Comparison of ENCODE assay signal across 24 cellular contexts in genomic region chr4:118723369-118723768, GRCh38. TPM values are rescaled to one million over a fixed set of nuclear protein-coding genes. Genes with fewer than 3 reads are reported as not detected.
DNase-seq lines count a peak whose midpoint lies in the region; FAIRE-seq and TF ChIP-seq lines count a peak whose summit lies in the region.
"Had no signal": no experiment of that assay in that cellular context is flagged by ENCODE, and none has a peak within 500 bp of the region (broad histone marks: within the 10 kb centered on the region; RNA-seq: fewer than 3 reads in every experiment).

No MANE protein-coding gene starts in this region.

- no peak overlapping the region for H4K91ac ChIP-seq in H9 (ENCODE audit: insufficient read length, low read depth, low read length)

- FAIRE-seq in islet of Langerhans (lab: Jason Lieb, UNC): peak; percentile 60
- FAIRE-seq: D721Med, GM12891, GM19239 had no signal

- no peak overlapping the region for H3K23ac ChIP-seq in H9 (ENCODE audit: insufficient read length, low read depth, low read length)

- peaks cover 3% of the 10 kb centered on the region for H3K4me1 Mint-ChIP-seq in osteocyte (ENCODE audit: unreplicated experiment)
- peaks cover 9 to 10% of the 10 kb centered on the region in 2 experiments for H3K4me1 Mint-ChIP-seq in H9
- H3K4me1 Mint-ChIP-seq: CD14-positive monocyte had no signal

- H2BK12ac ChIP-seq in H9 (ENCODE audit: insufficient read length, low read depth, low read length): no peak overlapping the region

- H4K8ac ChIP-seq in H9 (replicated peaks; ENCODE audit: insufficient read length, low read depth, low read length): no peak overlapping the region

- H3K9ac ChIP-seq in H9 (ENCODE audit: extremely low read depth, insufficient read length, low read length): no peak overlapping the region
- H3K9ac ChIP-seq: BLaER1 had no signal

- no peak overlapping the region for H3K4ac ChIP-seq in H9 (ENCODE audit: low read depth, low read length)

- H3K27ac Mint-ChIP-seq in osteocyte (ENCODE audit: unreplicated experiment) (peak overlapping the region; percentile 1), H9 (no peak overlapping the region)
- H3K27ac Mint-ChIP-seq: CD14-positive monocyte; CD8-positive, alpha-beta memory T cell had no signal

- no peak overlapping the region for H2BK120ac ChIP-seq in H9 (ENCODE audit: low read depth, low read length, poor library complexity, severe bottlenecking)

- TF ChIP-seq CTCF in osteocyte (IDR thresholded peaks at IDR 0.05) (no peak), H9 (conservative IDR thresholded peaks at IDR 0.05) (no peak)

- H2BK5ac ChIP-seq in H9 (ENCODE audit: insufficient read length, low read length): no peak overlapping the region

- H3K27me3 ChIP-seq in ectodermal cell (ENCODE audit: control insufficient read depth, insufficient read depth, low read length, poor library complexity, severe bottlenecking) (no peaks in the 10 kb centered on the region), H9 (ENCODE audit: insufficient read depth, low read length) (no peaks in the 10 kb centered on the region)
- H3K27me3 ChIP-seq: BE2C, BLaER1 had no signal

- H2BK20ac ChIP-seq in H9 (ENCODE audit: low read depth, low read length, poor library complexity, severe bottlenecking): no peak overlapping the region

- no peak overlapping the region for H3K4me3 ChIP-seq in ectodermal cell (ENCODE audit: insufficient read depth, low read depth, low read length)
- H3K4me3 ChIP-seq: BLaER1 had no signal

- no peaks in the 10 kb centered on the region for H3K23me2 ChIP-seq in H9 (ENCODE audit: insufficient read length, low read depth, low read length, poor library complexity, severe bottlenecking)

- peaks cover 2% of the 10 kb centered on the region for H4K20me1 ChIP-seq in H9 (ENCODE audit: control insufficient read depth, insufficient read depth, insufficient read length)
- H4K20me1 ChIP-seq: BLaER1 had no signal

- H3K36me3 Mint-ChIP-seq in osteocyte (ENCODE audit: unreplicated experiment): peaks cover 58% of the 10 kb centered on the region
- peaks cover 11 to 37% (median 14%) of the 10 kb centered on the region in 3 experiments; a peak in 4 of 7 replicates for H3K36me3 Mint-ChIP-seq in H9 (ENCODE audit: insufficient read depth in 1 of 3, low read depth in 3 of 3)

- H3K56ac ChIP-seq in H9 (ENCODE audit: insufficient read length, low read depth, low read length): no peak overlapping the region

- no peak overlapping the region for H2AFZ ChIP-seq in H9 (ENCODE audit: low read length)

- H3K27me3 Mint-ChIP-seq in osteocyte (ENCODE audit: unreplicated experiment): no peaks in the 10 kb centered on the region
- no peaks in the 10 kb centered on the region for H3K27me3 Mint-ChIP-seq in H9 (ENCODE audit: low read depth)
- H3K27me3 Mint-ChIP-seq: CD4-positive, alpha-beta memory T cell; CD4-positive, CD25-positive, alpha-beta regulatory T cell; CD8-positive, alpha-beta memory T cell had no signal

- H3K18ac ChIP-seq in H9 (ENCODE audit: insufficient read length, low read depth, low read length): no peak overlapping the region

- no peak overlapping the region for H3K4me2 ChIP-seq in H9 (ENCODE audit: insufficient read depth, insufficient read length, low read length)
- H3K4me2 ChIP-seq: BLaER1 had no signal

- no peak overlapping the region for H3T11ph ChIP-seq in H9 (ENCODE audit: low read length)

- no peaks in the 10 kb centered on the region for H3K9me3 ChIP-seq in ectodermal cell (ENCODE audit: control insufficient read depth, low read length)
- H3K9me3 ChIP-seq in H9 (ENCODE audit: control insufficient read depth, low read depth, low read length): no peaks in the 10 kb centered on the region
- H3K9me3 ChIP-seq: BE2C, BLaER1 had no signal

- no peak overlapping the region for H2AK5ac ChIP-seq in H9 (ENCODE audit: insufficient read length, low read length)

- H2BK15ac ChIP-seq in H9 (ENCODE audit: low read depth, low read length): no peak overlapping the region

- H3K14ac ChIP-seq in H9 (ENCODE audit: insufficient read depth, low read length): no peak overlapping the region

- H3K79me1 ChIP-seq in H9 (ENCODE audit: insufficient read depth, low read depth, low read length, poor library complexity, severe bottlenecking): no peaks in the 10 kb centered on the region

- H3K9me3 Mint-ChIP-seq in osteocyte (ENCODE audit: unreplicated experiment) (no peaks in the 10 kb centered on the region), H9 (no peaks in the 10 kb centered on the region)
- H3K9me3 Mint-ChIP-seq: CD14-positive monocyte; CD4-positive, alpha-beta memory T cell; CD4-positive, CD25-positive, alpha-beta regulatory T cell; CD8-positive, alpha-beta memory T cell had no signal

- peak; percentile 33 for DNase-seq in NCI-H82 (lab: John Stamatoyannopoulos, UW)
- no peak for DNase-seq in NCI-H82 treated with DMSO at 0.1 percent for 48 hours (lab: John Stamatoyannopoulos, UW; ENCODE audit: unreplicated experiment)
- no peak for DNase-seq in osteocyte (ENCODE audit: extremely low spot score, unreplicated experiment)
- DNase-seq in iPS-NIHi11 (ENCODE audit: low spot score): no peak
- no peak for DNase-seq in H9
- DNase-seq in substantia nigra (lab: John Stamatoyannopoulos, UW): no peak
- DNase-seq: ACHN; BE2C; C1 segment of cervical spinal cord; Calu3; CD4-positive, alpha-beta memory T cell; CD4-positive, CD25-positive, alpha-beta regulatory T cell; CD8-positive, alpha-beta memory T cell; COR-L47; DMS79 treated with DMSO at 0.1 percent for 48 hours; GF-D8 had no signal

- WGBS in ectodermal cell, 2 experiments: 42 to 51% methylated on average over 2 to 3 of the region's 3 CpGs
- no CpG with 5 or more reads among the region's 3 CpGs for WGBS in H9 (ENCODE audit: extremely low coverage, insufficient read length, low lambda C conversion rate)

- H3K36me3 ChIP-seq in ectodermal cell (ENCODE audit: control insufficient read depth, insufficient read depth, low read length): no peaks in the 10 kb centered on the region

- H3K4me1 ChIP-seq in ectodermal cell (ENCODE audit: control insufficient read depth, insufficient read depth, low read length) (no peaks in the 10 kb centered on the region), H9 (ENCODE audit: insufficient read depth, low read length) (no peaks in the 10 kb centered on the region)
- H3K4me1 ChIP-seq: BE2C, BLaER1 had no signal

- H3K4me3 Mint-ChIP-seq in osteocyte (ENCODE audit: unreplicated experiment) (no peak overlapping the region), H9 (no peak overlapping the region)
- H3K4me3 Mint-ChIP-seq: CD14-positive monocyte; CD4-positive, alpha-beta memory T cell; CD4-positive, CD25-positive, alpha-beta regulatory T cell; CD8-positive, alpha-beta memory T cell had no signal

- H3K27ac ChIP-seq in ectodermal cell (ENCODE audit: insufficient read depth, low read depth, low read length, poor library complexity, severe bottlenecking) (peak overlapping the region; percentile 27), H9 (ENCODE audit: insufficient read length, low read depth, low read length) (no peak overlapping the region), substantia nigra (ENCODE audit: low read depth, low read length, poor library complexity, severe bottlenecking) (no peak overlapping the region)
- H3K27ac ChIP-seq: 22Rv1, BLaER1 had no signal

- H4K5ac ChIP-seq in H9 (ENCODE audit: insufficient read length, low read depth, low read length): no peak overlapping the region

- H3K79me2 ChIP-seq in H9 (ENCODE audit: insufficient read depth, low read length): no peaks in the 10 kb centered on the region

RNA-seq across cellular contexts. Expression of gene METTL14, which starts 38.2 kb away (rescaled TPM):
- polyA plus RNA-seq in ectodermal cell (2013, experiment 1 of 4): 44.5 TPM
- 54.0 TPM for polyA plus RNA-seq in ectodermal cell (2013, experiment 2 of 4)
- 37.4 TPM for polyA plus RNA-seq in ectodermal cell (2013, experiment 3 of 4)
- 51.9 TPM for polyA plus RNA-seq in ectodermal cell (2013, experiment 4 of 4)
- total RNA-seq in osteocyte (52.0 and 54.5 TPM in 2 replicates), H9 (2021) (52.7 and 53.3 TPM in 2 replicates)
